ENCODE assay signal across 1 cellular context in the genomic region with DNA sequence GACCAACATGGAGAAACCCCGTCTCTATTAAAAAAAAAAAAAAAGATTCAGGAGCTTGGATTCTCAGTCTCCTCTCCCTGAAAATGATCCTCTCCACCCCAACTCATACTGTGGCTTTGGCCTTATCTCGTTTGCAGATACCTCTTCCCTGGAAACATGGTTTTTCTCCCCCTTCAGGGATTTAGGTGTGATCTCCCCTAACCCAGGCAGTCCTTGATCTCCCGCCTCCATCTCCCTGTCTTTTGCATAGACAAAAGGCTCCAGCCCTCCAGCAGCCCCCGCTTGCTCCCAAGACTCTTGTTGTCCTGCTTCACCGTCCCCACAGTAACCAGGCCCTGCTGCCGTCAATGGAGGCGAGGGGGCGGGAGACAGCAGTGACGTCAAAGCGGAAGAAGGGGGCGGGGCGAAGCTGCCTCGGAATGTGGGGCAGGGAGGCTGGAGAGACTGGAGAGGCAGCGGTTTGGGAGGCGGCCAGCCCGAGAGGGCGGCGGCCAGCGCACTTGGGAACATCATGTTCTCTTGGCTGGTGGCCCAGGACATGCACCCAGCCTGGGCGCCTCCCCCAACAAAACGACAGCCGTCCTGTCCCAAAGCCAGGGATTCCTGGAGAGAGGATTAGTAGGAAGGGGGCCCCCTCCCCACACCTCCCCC.
TF ChIP-seq lines count a peak whose summit lies in the region.

No MANE protein-coding gene starts in this region.

TF ChIP-seq in HepG2, 621 proteins besides CTCF, POLR2A, EP300 and RAD21 (continued from another document and continues in another):
- TF ChIP-seq, protein P1, sequence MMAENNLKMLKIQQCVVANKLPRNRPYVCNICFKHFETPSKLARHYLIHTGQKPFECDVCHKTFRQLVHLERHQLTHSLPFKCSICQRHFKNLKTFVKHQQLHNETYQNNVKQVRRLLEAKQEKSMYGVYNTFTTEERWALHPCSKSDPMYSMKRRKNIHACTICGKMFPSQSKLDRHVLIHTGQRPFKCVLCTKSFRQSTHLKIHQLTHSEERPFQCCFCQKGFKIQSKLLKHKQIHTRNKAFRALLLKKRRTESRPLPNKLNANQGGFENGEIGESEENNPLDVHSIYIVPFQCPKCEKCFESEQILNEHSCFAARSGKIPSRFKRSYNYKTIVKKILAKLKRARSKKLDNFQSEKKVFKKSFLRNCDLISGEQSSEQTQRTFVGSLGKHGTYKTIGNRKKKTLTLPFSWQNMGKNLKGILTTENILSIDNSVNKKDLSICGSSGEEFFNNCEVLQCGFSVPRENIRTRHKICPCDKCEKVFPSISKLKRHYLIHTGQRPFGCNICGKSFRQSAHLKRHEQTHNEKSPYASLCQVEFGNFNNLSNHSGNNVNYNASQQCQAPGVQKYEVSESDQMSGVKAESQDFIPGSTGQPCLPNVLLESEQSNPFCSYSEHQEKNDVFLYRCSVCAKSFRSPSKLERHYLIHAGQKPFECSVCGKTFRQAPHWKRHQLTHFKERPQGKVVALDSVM (CRISPR knock-in tag; IDR thresholded peaks at IDR 0.05) = peak; percentile 92
- TF ChIP-seq ZNF232 (CRISPR knock-in tag; IDR thresholded peaks at IDR 0.05; ENCODE audit: borderline replicate concordance) (no peak), GABPB1 (CRISPR knock-in tag; IDR thresholded peaks at IDR 0.05) (peak; percentile 76), ZXDC (CRISPR knock-in tag; IDR thresholded peaks at IDR 0.05) (no peak), SCMH1 (CRISPR knock-in tag; IDR thresholded peaks at IDR 0.05; ENCODE audit: borderline replicate concordance) (no peak), ZBTB43 (CRISPR knock-in tag; conservative IDR thresholded peaks at IDR 0.05) (no peak), ZFP37 (CRISPR knock-in tag; IDR thresholded peaks at IDR 0.05; ENCODE audit: borderline replicate concordance) (no peak), KDM5A (IDR thresholded peaks at IDR 0.05; ENCODE audit: borderline replicate concordance, low read length) (no peak), GTF2F1 (IDR thresholded peaks at IDR 0.05; ENCODE audit: low read length) (no peak), ESRRA (CRISPR knock-in tag; IDR thresholded peaks at IDR 0.05; ENCODE audit: low read depth) (no peak), HNRNPH1 (optimal IDR thresholded peaks at IDR 0.05; ENCODE audit: low read depth, low read length) (no peak), THAP9 (CRISPR knock-in tag; IDR thresholded peaks at IDR 0.05; ENCODE audit: borderline replicate concordance) (0 out of 2 replicates have a peak, but pooled peaks have one; percentile 20), FOXM1 (CRISPR knock-in tag; IDR thresholded peaks at IDR 0.05) (no peak), PPARG (CRISPR knock-in tag; conservative IDR thresholded peaks at IDR 0.05) (no peak), KMT2B (CRISPR knock-in tag; IDR thresholded peaks at IDR 0.05) (peak; percentile 30; the same call in 1 of the 2 replicates), ZNF780A (CRISPR knock-in tag; IDR thresholded peaks at IDR 0.05) (no peak), ZNF670 (CRISPR knock-in tag; IDR thresholded peaks at IDR 0.05; ENCODE audit: borderline replicate concordance) (no peak), PRDM10 (CRISPR knock-in tag; IDR thresholded peaks at IDR 0.05; ENCODE audit: low read depth) (no peak), BCL3 (CRISPR knock-in tag; IDR thresholded peaks at IDR 0.05) (no peak), ZNF430 (CRISPR knock-in tag; IDR thresholded peaks at IDR 0.05) (no peak), ZNF30 (CRISPR knock-in tag; IDR thresholded peaks at IDR 0.05) (no peak), ZNF441 (CRISPR knock-in tag; IDR thresholded peaks at IDR 0.05; ENCODE audit: borderline replicate concordance) (no peak), KDM6A (CRISPR knock-in tag; IDR thresholded peaks at IDR 0.05; ENCODE audit: low read depth) (no peak), KAT7 (CRISPR knock-in tag; IDR thresholded peaks at IDR 0.05; ENCODE audit: borderline replicate concordance) (0 out of 2 replicates have a peak, but pooled peaks have one; percentile 50), ZNF343 (CRISPR knock-in tag; IDR thresholded peaks at IDR 0.05) (no peak), RCOR2 (CRISPR knock-in tag; IDR thresholded peaks at IDR 0.05) (no peak), ZNF253 (CRISPR knock-in tag; IDR thresholded peaks at IDR 0.05; ENCODE audit: borderline replicate concordance) (no peak)
- TF ChIP-seq, protein P2, sequence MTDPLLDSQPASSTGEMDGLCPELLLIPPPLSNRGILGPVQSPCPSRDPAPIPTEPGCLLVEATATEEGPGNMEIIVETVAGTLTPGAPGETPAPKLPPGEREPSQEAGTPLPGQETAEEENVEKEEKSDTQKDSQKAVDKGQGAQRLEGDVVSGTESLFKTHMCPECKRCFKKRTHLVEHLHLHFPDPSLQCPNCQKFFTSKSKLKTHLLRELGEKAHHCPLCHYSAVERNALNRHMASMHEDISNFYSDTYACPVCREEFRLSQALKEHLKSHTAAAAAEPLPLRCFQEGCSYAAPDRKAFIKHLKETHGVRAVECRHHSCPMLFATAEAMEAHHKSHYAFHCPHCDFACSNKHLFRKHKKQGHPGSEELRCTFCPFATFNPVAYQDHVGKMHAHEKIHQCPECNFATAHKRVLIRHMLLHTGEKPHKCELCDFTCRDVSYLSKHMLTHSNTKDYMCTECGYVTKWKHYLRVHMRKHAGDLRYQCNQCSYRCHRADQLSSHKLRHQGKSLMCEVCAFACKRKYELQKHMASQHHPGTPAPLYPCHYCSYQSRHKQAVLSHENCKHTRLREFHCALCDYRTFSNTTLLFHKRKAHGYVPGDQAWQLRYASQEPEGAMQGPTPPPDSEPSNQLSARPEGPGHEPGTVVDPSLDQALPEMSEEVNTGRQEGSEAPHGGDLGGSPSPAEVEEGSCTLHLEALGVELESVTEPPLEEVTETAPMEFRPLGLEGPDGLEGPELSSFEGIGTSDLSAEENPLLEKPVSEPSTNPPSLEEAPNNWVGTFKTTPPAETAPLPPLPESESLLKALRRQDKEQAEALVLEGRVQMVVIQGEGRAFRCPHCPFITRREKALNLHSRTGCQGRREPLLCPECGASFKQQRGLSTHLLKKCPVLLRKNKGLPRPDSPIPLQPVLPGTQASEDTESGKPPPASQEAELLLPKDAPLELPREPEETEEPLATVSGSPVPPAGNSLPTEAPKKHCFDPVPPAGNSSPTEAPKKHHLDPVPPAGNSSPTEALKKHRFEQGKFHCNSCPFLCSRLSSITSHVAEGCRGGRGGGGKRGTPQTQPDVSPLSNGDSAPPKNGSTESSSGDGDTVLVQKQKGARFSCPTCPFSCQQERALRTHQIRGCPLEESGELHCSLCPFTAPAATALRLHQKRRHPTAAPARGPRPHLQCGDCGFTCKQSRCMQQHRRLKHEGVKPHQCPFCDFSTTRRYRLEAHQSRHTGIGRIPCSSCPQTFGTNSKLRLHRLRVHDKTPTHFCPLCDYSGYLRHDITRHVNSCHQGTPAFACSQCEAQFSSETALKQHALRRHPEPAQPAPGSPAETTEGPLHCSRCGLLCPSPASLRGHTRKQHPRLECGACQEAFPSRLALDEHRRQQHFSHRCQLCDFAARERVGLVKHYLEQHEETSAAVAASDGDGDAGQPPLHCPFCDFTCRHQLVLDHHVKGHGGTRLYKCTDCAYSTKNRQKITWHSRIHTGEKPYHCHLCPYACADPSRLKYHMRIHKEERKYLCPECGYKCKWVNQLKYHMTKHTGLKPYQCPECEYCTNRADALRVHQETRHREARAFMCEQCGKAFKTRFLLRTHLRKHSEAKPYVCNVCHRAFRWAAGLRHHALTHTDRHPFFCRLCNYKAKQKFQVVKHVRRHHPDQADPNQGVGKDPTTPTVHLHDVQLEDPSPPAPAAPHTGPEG (CRISPR knock-in tag; IDR thresholded peaks at IDR 0.05) = no peak
- TF ChIP-seq, protein P3, sequence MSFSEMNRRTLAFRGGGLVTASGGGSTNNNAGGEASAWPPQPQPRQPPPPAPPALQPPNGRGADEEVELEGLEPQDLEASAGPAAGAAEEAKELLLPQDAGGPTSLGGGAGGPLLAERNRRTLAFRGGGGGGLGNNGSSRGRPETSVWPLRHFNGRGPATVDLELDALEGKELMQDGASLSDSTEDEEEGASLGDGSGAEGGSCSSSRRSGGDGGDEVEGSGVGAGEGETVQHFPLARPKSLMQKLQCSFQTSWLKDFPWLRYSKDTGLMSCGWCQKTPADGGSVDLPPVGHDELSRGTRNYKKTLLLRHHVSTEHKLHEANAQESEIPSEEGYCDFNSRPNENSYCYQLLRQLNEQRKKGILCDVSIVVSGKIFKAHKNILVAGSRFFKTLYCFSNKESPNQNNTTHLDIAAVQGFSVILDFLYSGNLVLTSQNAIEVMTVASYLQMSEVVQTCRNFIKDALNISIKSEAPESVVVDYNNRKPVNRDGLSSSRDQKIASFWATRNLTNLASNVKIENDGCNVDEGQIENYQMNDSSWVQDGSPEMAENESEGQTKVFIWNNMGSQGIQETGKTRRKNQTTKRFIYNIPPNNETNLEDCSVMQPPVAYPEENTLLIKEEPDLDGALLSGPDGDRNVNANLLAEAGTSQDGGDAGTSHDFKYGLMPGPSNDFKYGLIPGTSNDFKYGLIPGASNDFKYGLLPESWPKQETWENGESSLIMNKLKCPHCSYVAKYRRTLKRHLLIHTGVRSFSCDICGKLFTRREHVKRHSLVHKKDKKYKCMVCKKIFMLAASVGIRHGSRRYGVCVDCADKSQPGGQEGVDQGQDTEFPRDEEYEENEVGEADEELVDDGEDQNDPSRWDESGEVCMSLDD (CRISPR knock-in tag; IDR thresholded peaks at IDR 0.05; ENCODE audit: borderline replicate concordance) = no peak
